Comparison of ENCODE assay signal across 8 cellular contexts in genomic region chr7:131027287-131027773, GRCh38.
DNase-seq lines count a peak whose midpoint lies in the region; ATAC-seq and TF ChIP-seq lines count a peak whose summit lies in the region.

No MANE protein-coding gene starts in this region.

- H3K27me3 Mint-ChIP-seq in activated CD4-positive, alpha-beta T cell treated with anti-CD3 and anti-CD28 coated beads, Interleukin-2, amount 10 ng/mL, durations not matched to agents 7 days and 5 days: no peaks in the 10 kb centered on the region

- H3K4me1 ChIP-seq in HEK293 (ENCODE audit: control insufficient read depth, insufficient read depth, low read length): no peaks in the 10 kb centered on the region

- peaks cover 64% of the 10 kb centered on the region for H3K4me1 Mint-ChIP-seq in activated CD4-positive, alpha-beta T cell treated with anti-CD3 and anti-CD28 coated beads, Interleukin-2, amount 10 ng/mL, durations not matched to agents 7 days and 5 days

- H3K36me3 Mint-ChIP-seq in activated CD4-positive, alpha-beta T cell treated with anti-CD3 and anti-CD28 coated beads, Interleukin-2, amount 10 ng/mL, durations not matched to agents 7 days and 5 days (ENCODE audit: low read depth): peaks cover 31% of the 10 kb centered on the region

- H3K9me3 Mint-ChIP-seq in activated CD4-positive, alpha-beta T cell treated with anti-CD3 and anti-CD28 coated beads, Interleukin-2, amount 10 ng/mL, durations not matched to agents 7 days and 5 days: peaks cover 16% of the 10 kb centered on the region

- DNase-seq in AG09309 (ENCODE audit: low read depth) (peak; percentile 89), fibroblast of pulmonary artery (ENCODE audit: low read depth) (peak; percentile 39), UCSD-AML1 (lab: John Stamatoyannopoulos, UW; ENCODE audit: unreplicated experiment) (no peak)
- DNase-seq in activated CD4-positive, alpha-beta T cell treated with anti-CD3 and anti-CD28 coated beads, Interleukin-2, amount 10 ng/mL, durations not matched to agents 7 days and 5 days: no peak

- TF ChIP-seq CTCF in AG09309 (IDR thresholded peaks at IDR 0.05; ENCODE audit: control insufficient read depth, insufficient read depth, low read depth, low read length, missing control alignments): no peak
- no peak for TF ChIP-seq CTCF in HEK293 (tag by site-specific recombination; IDR thresholded peaks at IDR 0.05)
- no peak for TF ChIP-seq CTCF in fibroblast of pulmonary artery (IDR thresholded peaks at IDR 0.05; ENCODE audit: low read length, missing control alignments)

- no peak overlapping the region for H3K4me3 Mint-ChIP-seq in activated CD4-positive, alpha-beta T cell treated with anti-CD3 and anti-CD28 coated beads, Interleukin-2, amount 10 ng/mL, durations not matched to agents 7 days and 5 days

- H3K27ac Mint-ChIP-seq in activated CD4-positive, alpha-beta T cell treated with anti-CD3 and anti-CD28 coated beads, Interleukin-2, amount 10 ng/mL, durations not matched to agents 7 days and 5 days: peak overlapping the region; percentile 57

- POLR2A ChIA-PET in HEK293 (lab: Yijun Ruan, JAX): no interaction called here
- POLR2A ChIA-PET in activated CD4-positive, alpha-beta T cell treated with anti-CD3 and anti-CD28 coated beads, Interleukin-2, amount 10 ng/mL, durations not matched to agents 7 days and 5 days (lab: Charles Lee): interaction anchor here (1.2 kb wide), 1 partner anchor 17 kb away, joined by 3 read pairs; no protein-coding TSS in a partner anchor

- no peaks in the 10 kb centered on the region for H3K9me3 ChIP-seq in HEK293 (ENCODE audit: control insufficient read depth, insufficient read depth, low read depth, low read length)

- H3K27ac ChIP-seq in HEK293 (ENCODE audit: extremely low read depth, low read depth, low read length) (no peak overlapping the region), skin epidermis (peak overlapping the region in 14 of 21 experiments; percentile 2 to 69 (median 28))

- ATAC-seq in GM19455 (IDR thresholded peaks at IDR 0.05; ENCODE audit: unreplicated experiment): no peak
- no peak for ATAC-seq in HG02678 (IDR thresholded peaks at IDR 0.05; ENCODE audit: unreplicated experiment)

- CTCF ChIA-PET in HEK293 (lab: Yijun Ruan, JAX): interaction anchor here (0.7 to 2.3 kb wide), 5 partner anchors 45 to 132 kb away, joined by 3 to 14 read pairs (median 5); no protein-coding TSS in a partner anchor
- CTCF ChIA-PET in activated CD4-positive, alpha-beta T cell treated with anti-CD3 and anti-CD28 coated beads, Interleukin-2, amount 10 ng/mL, durations not matched to agents 7 days and 5 days (lab: Charles Lee): interaction anchor here (0.6 to 1.2 kb wide), 2 partner anchors 101 to 130 kb away, joined by 4 to 5 read pairs; no protein-coding TSS in a partner anchor

- H3K36me3 ChIP-seq in HEK293 (ENCODE audit: control insufficient read depth in 2 of 2, insufficient read depth in 1 of 2, low read length in 2 of 2): no peaks in the 10 kb centered on the region

- H3K4me3 ChIP-seq in AG09309 (ENCODE audit: control insufficient read depth, low read depth, low read length): no peak overlapping the region
- no peak overlapping the region for H3K4me3 ChIP-seq in HEK293 (ENCODE audit: low read depth, low read length)
- H3K4me3 ChIP-seq in fibroblast of pulmonary artery (replicated peaks; ENCODE audit: low read depth, low read length): no peak overlapping the region
- no peak overlapping the region for H3K4me3 ChIP-seq in skin epidermis

TF ChIP-seq in HEK293, 187 proteins besides CTCF, POLR2A, EP300 and RAD21:
- TF ChIP-seq ZNF354C (tag by site-specific recombination; IDR thresholded peaks at IDR 0.05; ENCODE audit: borderline replicate concordance, low read depth) (no peak), ZNF624 (tag by site-specific recombination; IDR thresholded peaks at IDR 0.05) (no peak), ZNF629 (tag by site-specific recombination; IDR thresholded peaks at IDR 0.05) (peak; percentile 40; the same call in 1 of the 2 replicates), ZBTB17 (tag by site-specific recombination; IDR thresholded peaks at IDR 0.05) (peak; percentile 67; the same call in 1 of the 2 replicates), ZNF560 (tag by site-specific recombination; IDR thresholded peaks at IDR 0.05; ENCODE audit: borderline replicate concordance) (no peak), ZNF2 (tag by site-specific recombination; IDR thresholded peaks at IDR 0.05) (no peak), ATF2 (tag by site-specific recombination; IDR thresholded peaks at IDR 0.05; ENCODE audit: low read depth) (peak; percentile 85)

Comparison
In these comparisons a context has a peak if more than half of its experiments do, and no peak if none do; other contexts are left out.
1. DNase-seq: peak in AG09309 (single experiment) and fibroblast of pulmonary artery (single experiment); none in activated CD4-positive, alpha-beta T cell treated with anti-CD3 and anti-CD28 coated beads, Interleukin-2, amount 10 ng/mL, durations not matched to agents 7 days and 5 days (single experiment) and UCSD-AML1 (single experiment).